ENCODE assay signal across 1 cellular context in genomic region chr4:3354455-3354811, GRCh38.
TF ChIP-seq lines count a peak whose summit lies in the region.

No MANE protein-coding gene starts in this region.

TF ChIP-seq in HepG2, 621 proteins besides CTCF, POLR2A, EP300 and RAD21 (continued from another document and continues in another):
- TF ChIP-seq, protein P1, sequence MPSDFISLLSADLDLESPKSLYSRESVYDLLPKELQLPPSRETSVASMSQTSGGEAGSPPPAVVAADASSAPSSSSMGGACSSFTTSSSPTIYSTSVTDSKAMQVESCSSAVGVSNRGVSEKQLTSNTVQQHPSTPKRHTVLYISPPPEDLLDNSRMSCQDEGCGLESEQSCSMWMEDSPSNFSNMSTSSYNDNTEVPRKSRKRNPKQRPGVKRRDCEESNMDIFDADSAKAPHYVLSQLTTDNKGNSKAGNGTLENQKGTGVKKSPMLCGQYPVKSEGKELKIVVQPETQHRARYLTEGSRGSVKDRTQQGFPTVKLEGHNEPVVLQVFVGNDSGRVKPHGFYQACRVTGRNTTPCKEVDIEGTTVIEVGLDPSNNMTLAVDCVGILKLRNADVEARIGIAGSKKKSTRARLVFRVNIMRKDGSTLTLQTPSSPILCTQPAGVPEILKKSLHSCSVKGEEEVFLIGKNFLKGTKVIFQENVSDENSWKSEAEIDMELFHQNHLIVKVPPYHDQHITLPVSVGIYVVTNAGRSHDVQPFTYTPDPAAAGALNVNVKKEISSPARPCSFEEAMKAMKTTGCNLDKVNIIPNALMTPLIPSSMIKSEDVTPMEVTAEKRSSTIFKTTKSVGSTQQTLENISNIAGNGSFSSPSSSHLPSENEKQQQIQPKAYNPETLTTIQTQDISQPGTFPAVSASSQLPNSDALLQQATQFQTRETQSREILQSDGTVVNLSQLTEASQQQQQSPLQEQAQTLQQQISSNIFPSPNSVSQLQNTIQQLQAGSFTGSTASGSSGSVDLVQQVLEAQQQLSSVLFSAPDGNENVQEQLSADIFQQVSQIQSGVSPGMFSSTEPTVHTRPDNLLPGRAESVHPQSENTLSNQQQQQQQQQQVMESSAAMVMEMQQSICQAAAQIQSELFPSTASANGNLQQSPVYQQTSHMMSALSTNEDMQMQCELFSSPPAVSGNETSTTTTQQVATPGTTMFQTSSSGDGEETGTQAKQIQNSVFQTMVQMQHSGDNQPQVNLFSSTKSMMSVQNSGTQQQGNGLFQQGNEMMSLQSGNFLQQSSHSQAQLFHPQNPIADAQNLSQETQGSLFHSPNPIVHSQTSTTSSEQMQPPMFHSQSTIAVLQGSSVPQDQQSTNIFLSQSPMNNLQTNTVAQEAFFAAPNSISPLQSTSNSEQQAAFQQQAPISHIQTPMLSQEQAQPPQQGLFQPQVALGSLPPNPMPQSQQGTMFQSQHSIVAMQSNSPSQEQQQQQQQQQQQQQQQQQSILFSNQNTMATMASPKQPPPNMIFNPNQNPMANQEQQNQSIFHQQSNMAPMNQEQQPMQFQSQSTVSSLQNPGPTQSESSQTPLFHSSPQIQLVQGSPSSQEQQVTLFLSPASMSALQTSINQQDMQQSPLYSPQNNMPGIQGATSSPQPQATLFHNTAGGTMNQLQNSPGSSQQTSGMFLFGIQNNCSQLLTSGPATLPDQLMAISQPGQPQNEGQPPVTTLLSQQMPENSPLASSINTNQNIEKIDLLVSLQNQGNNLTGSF (CRISPR knock-in tag; IDR thresholded peaks at IDR 0.05), result no peak
- peak; percentile 98 for TF ChIP-seq IKZF5 (CRISPR knock-in tag; IDR thresholded peaks at IDR 0.05)
- TF ChIP-seq CENPBD1 (CRISPR knock-in tag; IDR thresholded peaks at IDR 0.05; ENCODE audit: borderline replicate concordance, low read depth), result no peak
- TF ChIP-seq ZNF512 (CRISPR knock-in tag; IDR thresholded peaks at IDR 0.05), result no peak
- TF ChIP-seq BCL6 (CRISPR knock-in tag; IDR thresholded peaks at IDR 0.05), result peak; percentile 98
- TF ChIP-seq GPN1 (CRISPR knock-in tag; IDR thresholded peaks at IDR 0.05; ENCODE audit: borderline replicate concordance), result no peak
- no peak for TF ChIP-seq ZNF343 (CRISPR knock-in tag; IDR thresholded peaks at IDR 0.05)
- TF ChIP-seq ATF1 (CRISPR knock-in tag; IDR thresholded peaks at IDR 0.05), result peak; percentile 65; the same call in 1 of the 2 replicates
- no peak; the same call in 1 of the 2 replicates for TF ChIP-seq NFYC (CRISPR knock-in tag; IDR thresholded peaks at IDR 0.05)
- no peak for TF ChIP-seq ZNF615 (CRISPR knock-in tag; IDR thresholded peaks at IDR 0.05; ENCODE audit: borderline replicate concordance)
- no peak for TF ChIP-seq ZNF891 (CRISPR knock-in tag; IDR thresholded peaks at IDR 0.05)
- peak; percentile 91 for TF ChIP-seq NFIC (IDR thresholded peaks at IDR 0.05; ENCODE audit: low read length)
- TF ChIP-seq ZNF292 (CRISPR knock-in tag; IDR thresholded peaks at IDR 0.05; ENCODE audit: borderline replicate concordance, low read depth), result peak; percentile 99
- no peak for TF ChIP-seq ZNF720 (CRISPR knock-in tag; IDR thresholded peaks at IDR 0.05)
- TF ChIP-seq TAF15 (IDR thresholded peaks at IDR 0.05; ENCODE audit: low read depth, low read length, poor library complexity, severe bottlenecking), result no peak
- TF ChIP-seq TRIM24 (CRISPR knock-in tag; IDR thresholded peaks at IDR 0.05), result peak; percentile 89
- TF ChIP-seq ISX (CRISPR knock-in tag; conservative IDR thresholded peaks at IDR 0.05), result no peak
- 0 out of 2 replicates have a peak, but pooled peaks have one; percentile 83 for TF ChIP-seq STAT5B (CRISPR knock-in tag; IDR thresholded peaks at IDR 0.05)
- TF ChIP-seq, protein P2, sequence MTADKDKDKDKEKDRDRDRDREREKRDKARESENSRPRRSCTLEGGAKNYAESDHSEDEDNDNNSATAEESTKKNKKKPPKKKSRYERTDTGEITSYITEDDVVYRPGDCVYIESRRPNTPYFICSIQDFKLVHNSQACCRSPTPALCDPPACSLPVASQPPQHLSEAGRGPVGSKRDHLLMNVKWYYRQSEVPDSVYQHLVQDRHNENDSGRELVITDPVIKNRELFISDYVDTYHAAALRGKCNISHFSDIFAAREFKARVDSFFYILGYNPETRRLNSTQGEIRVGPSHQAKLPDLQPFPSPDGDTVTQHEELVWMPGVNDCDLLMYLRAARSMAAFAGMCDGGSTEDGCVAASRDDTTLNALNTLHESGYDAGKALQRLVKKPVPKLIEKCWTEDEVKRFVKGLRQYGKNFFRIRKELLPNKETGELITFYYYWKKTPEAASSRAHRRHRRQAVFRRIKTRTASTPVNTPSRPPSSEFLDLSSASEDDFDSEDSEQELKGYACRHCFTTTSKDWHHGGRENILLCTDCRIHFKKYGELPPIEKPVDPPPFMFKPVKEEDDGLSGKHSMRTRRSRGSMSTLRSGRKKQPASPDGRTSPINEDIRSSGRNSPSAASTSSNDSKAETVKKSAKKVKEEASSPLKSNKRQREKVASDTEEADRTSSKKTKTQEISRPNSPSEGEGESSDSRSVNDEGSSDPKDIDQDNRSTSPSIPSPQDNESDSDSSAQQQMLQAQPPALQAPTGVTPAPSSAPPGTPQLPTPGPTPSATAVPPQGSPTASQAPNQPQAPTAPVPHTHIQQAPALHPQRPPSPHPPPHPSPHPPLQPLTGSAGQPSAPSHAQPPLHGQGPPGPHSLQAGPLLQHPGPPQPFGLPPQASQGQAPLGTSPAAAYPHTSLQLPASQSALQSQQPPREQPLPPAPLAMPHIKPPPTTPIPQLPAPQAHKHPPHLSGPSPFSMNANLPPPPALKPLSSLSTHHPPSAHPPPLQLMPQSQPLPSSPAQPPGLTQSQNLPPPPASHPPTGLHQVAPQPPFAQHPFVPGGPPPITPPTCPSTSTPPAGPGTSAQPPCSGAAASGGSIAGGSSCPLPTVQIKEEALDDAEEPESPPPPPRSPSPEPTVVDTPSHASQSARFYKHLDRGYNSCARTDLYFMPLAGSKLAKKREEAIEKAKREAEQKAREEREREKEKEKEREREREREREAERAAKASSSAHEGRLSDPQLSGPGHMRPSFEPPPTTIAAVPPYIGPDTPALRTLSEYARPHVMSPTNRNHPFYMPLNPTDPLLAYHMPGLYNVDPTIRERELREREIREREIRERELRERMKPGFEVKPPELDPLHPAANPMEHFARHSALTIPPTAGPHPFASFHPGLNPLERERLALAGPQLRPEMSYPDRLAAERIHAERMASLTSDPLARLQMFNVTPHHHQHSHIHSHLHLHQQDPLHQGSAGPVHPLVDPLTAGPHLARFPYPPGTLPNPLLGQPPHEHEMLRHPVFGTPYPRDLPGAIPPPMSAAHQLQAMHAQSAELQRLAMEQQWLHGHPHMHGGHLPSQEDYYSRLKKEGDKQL (CRISPR knock-in tag; IDR thresholded peaks at IDR 0.05; ENCODE audit: low read depth), result peak; percentile 86
- no peak for TF ChIP-seq SNAPC5 (CRISPR knock-in tag; IDR thresholded peaks at IDR 0.05; ENCODE audit: borderline replicate concordance)
- peak; percentile 91 for TF ChIP-seq ZNF205 (CRISPR knock-in tag; IDR thresholded peaks at IDR 0.05)
- TF ChIP-seq SALL2 (CRISPR knock-in tag; IDR thresholded peaks at IDR 0.05), result no peak
- no peak for TF ChIP-seq ZSCAN12 (CRISPR knock-in tag; IDR thresholded peaks at IDR 0.05)
- no peak for TF ChIP-seq ZNF253 (CRISPR knock-in tag; IDR thresholded peaks at IDR 0.05; ENCODE audit: borderline replicate concordance)
- peak; percentile 93 for TF ChIP-seq RCOR2 (CRISPR knock-in tag; IDR thresholded peaks at IDR 0.05)
- TF ChIP-seq THAP8 (CRISPR knock-in tag; IDR thresholded peaks at IDR 0.05; ENCODE audit: borderline replicate concordance), result no peak
- no peak for TF ChIP-seq HNRNPH1 (optimal IDR thresholded peaks at IDR 0.05; ENCODE audit: low read depth, low read length)
- TF ChIP-seq POLR2AphosphoS5 (IDR thresholded peaks at IDR 0.05; ENCODE audit: low read depth, low read length), result peak; percentile 49
- TF ChIP-seq ZSCAN29 (CRISPR knock-in tag; conservative IDR thresholded peaks at IDR 0.05), result peak; percentile 62; the same call in 1 of the 2 replicates
- no peak for TF ChIP-seq ZNF577 (CRISPR knock-in tag; IDR thresholded peaks at IDR 0.05; ENCODE audit: borderline replicate concordance, low read depth)
- TF ChIP-seq GZF1 (CRISPR knock-in tag; IDR thresholded peaks at IDR 0.05), result no peak
- TF ChIP-seq GPBP1L1 (CRISPR knock-in tag; IDR thresholded peaks at IDR 0.05), result no peak
- no peak for TF ChIP-seq U2AF1 (optimal IDR thresholded peaks at IDR 0.05; ENCODE audit: low read depth, low read length)
- peak; percentile 96 for TF ChIP-seq ZSCAN9 (CRISPR knock-in tag; IDR thresholded peaks at IDR 0.05; ENCODE audit: borderline replicate concordance)
- TF ChIP-seq MIER3 (CRISPR knock-in tag; IDR thresholded peaks at IDR 0.05; ENCODE audit: borderline replicate concordance), result peak; percentile 93
- TF ChIP-seq TEAD2 (CRISPR knock-in tag; IDR thresholded peaks at IDR 0.05), result no peak
- no peak for TF ChIP-seq ZNF414 (CRISPR knock-in tag; IDR thresholded peaks at IDR 0.05)
